Comparison of ENCODE assay signal across 10 cellular contexts in genomic region chr2:152542995-152543481, GRCh38.
DNase-seq lines count a peak whose midpoint lies in the region; ATAC-seq, FAIRE-seq and TF ChIP-seq lines count a peak whose summit lies in the region.
"Had no signal": no experiment of that assay in that cellular context is flagged by ENCODE, and none has a peak within 500 bp of the region (broad histone marks: within the 10 kb centered on the region; RNA-seq: fewer than 3 reads in every experiment).

No MANE protein-coding gene starts in this region.

- no peaks in the 10 kb centered on the region for H4K20me1 ChIP-seq in keratinocyte (ENCODE audit: control insufficient read depth, extremely low read depth, insufficient read depth, low read length)

- no peak overlapping the region for H3K4me3 ChIP-seq in keratinocyte (ENCODE audit: control insufficient read depth in 2 of 3, extremely low read depth in 1 of 3, insufficient read depth in 2 of 3, low read depth in 1 of 3, low read length in 3 of 3)
- no peak overlapping the region for H3K4me3 ChIP-seq in stomach

- H3K27ac ChIP-seq in keratinocyte (ENCODE audit: control insufficient read depth, insufficient read depth, low read length) (peak overlapping the region; percentile 79), stomach (peak overlapping the region in 4 of 5 donors; percentile 24 to 55 (median 36))

- peak; percentile 99 for DNase-seq in HT1080 (ENCODE audit: low read depth)
- DNase-seq in astrocyte of the hippocampus (ENCODE audit: low read depth, low spot score), result peak; percentile 95
- DNase-seq in keratinocyte (ENCODE audit: low read depth, low spot score), result peak; percentile 56
- no peak for DNase-seq in stomach
- no peak for DNase-seq in stimulated activated naive CD8-positive, alpha-beta T cell treated with anti-CD3 and anti-CD28 coated beads, Interleukin-15, Interleukin-2, amounts not matched to agents 100 U/mL and 50 U/mL, for 24 hours
- DNase-seq in HT-29 (ENCODE audit: low spot score), result no peak
- DNase-seq: NCI-H187 had no signal

- no peak for TF ChIP-seq EP300 in stomach (IDR thresholded peaks at IDR 0.05)

- dilution Hi-C loops in keratinocyte (cut with MboI; ENCODE audit: extremely low pct_ligation_motif_present, low sequenced_read_pairs), result no loop called here

- no peak for TF ChIP-seq POLR2A in stomach (IDR thresholded peaks at IDR 0.05)

- H3K9me3 ChIP-seq in keratinocyte (ENCODE audit: control insufficient read depth, low read depth, low read length) (no peaks in the 10 kb centered on the region), stomach (no peaks in the 10 kb centered on the region)

- 32 to 51% (median 44%) methylated on average over 4 of the region's 4 CpGs for WGBS in stomach, 5 donors

- no peak overlapping the region for H2AFZ ChIP-seq in keratinocyte (ENCODE audit: control insufficient read depth, low read length)

- H3K9ac ChIP-seq in keratinocyte (ENCODE audit: control insufficient read depth, extremely low read depth, insufficient read depth, low read length), result peak overlapping the region; percentile 59

- peaks cover 36% of the 10 kb centered on the region for H3K4me1 ChIP-seq in keratinocyte (ENCODE audit: control insufficient read depth, extremely low read depth, insufficient read depth, low read length)
- peaks cover 0 to 48% (median 30%) of the 10 kb centered on the region in 4 donors for H3K4me1 ChIP-seq in stomach

- peak; percentile 89 for FAIRE-seq in keratinocyte (lab: Jason Lieb, UNC)
- FAIRE-seq: small intestine had no signal

- peak overlapping the region; percentile 56 for H3K4me2 ChIP-seq in keratinocyte (ENCODE audit: control insufficient read depth, extremely low read depth, insufficient read depth, low read depth, low read length)

- H3K79me2 ChIP-seq in keratinocyte (ENCODE audit: control insufficient read depth, insufficient read depth, low read length), result peaks cover 30% of the 10 kb centered on the region

- intact Hi-C loops in stomach (cut with DNase I; ENCODE audit: low total_unique reads), result no loop called here

- ATAC-seq in HG02763 (IDR thresholded peaks at IDR 0.05; ENCODE audit: unreplicated experiment) (no peak), GM21390 (IDR thresholded peaks at IDR 0.05; ENCODE audit: unreplicated experiment) (no peak)
- no peak for ATAC-seq in stimulated activated naive CD8-positive, alpha-beta T cell treated with anti-CD3 and anti-CD28 coated beads, Interleukin-15, Interleukin-2, amounts not matched to agents 100 U/mL and 50 U/mL, for 24 hours

- H3K36me3 ChIP-seq in keratinocyte (ENCODE audit: control insufficient read depth in 2 of 2, extremely low read depth in 1 of 2, insufficient read depth in 2 of 2, low read length in 2 of 2) (peaks cover 16 to 18% of the 10 kb centered on the region in 2 experiments), stomach (peaks cover 0 to 9% (median 3%) of the 10 kb centered on the region in 4 donors)

- TF ChIP-seq CTCF in keratinocyte (optimal IDR thresholded peaks at IDR 0.05 in 1 of 3, IDR thresholded peaks at IDR 0.05 in 1 of 3, conservative IDR thresholded peaks at IDR 0.05 in 1 of 3; ENCODE audit: extremely low read depth in 1 of 3, insufficient read depth in 2 of 3, low read length in 3 of 3), result no peak
- no peak for TF ChIP-seq CTCF in stomach (IDR thresholded peaks at IDR 0.05)

- H3K9me1 ChIP-seq in keratinocyte (ENCODE audit: control insufficient read depth, extremely low read depth, insufficient read depth, low read length), result peaks cover 2% of the 10 kb centered on the region

- no peaks in the 10 kb centered on the region for H3K27me3 ChIP-seq in keratinocyte (ENCODE audit: control insufficient read depth, extremely low read depth, insufficient read depth, low read length)
- no peaks in the 10 kb centered on the region for H3K27me3 ChIP-seq in stomach

Comparison
In these comparisons a context has a peak if more than half of its experiments do, and no peak if none do; other contexts are left out.
1. DNase-seq: peak in HT1080 (single experiment), astrocyte of the hippocampus (single experiment) and keratinocyte (single experiment); none in stomach (single experiment), stimulated activated naive CD8-positive, alpha-beta T cell treated with anti-CD3 and anti-CD28 coated beads, Interleukin-15, Interleukin-2, amounts not matched to agents 100 U/mL and 50 U/mL, for 24 hours (single experiment) and HT-29 (single experiment).